ENCODE assay signal across 19 cellular contexts in the genomic region with DNA sequence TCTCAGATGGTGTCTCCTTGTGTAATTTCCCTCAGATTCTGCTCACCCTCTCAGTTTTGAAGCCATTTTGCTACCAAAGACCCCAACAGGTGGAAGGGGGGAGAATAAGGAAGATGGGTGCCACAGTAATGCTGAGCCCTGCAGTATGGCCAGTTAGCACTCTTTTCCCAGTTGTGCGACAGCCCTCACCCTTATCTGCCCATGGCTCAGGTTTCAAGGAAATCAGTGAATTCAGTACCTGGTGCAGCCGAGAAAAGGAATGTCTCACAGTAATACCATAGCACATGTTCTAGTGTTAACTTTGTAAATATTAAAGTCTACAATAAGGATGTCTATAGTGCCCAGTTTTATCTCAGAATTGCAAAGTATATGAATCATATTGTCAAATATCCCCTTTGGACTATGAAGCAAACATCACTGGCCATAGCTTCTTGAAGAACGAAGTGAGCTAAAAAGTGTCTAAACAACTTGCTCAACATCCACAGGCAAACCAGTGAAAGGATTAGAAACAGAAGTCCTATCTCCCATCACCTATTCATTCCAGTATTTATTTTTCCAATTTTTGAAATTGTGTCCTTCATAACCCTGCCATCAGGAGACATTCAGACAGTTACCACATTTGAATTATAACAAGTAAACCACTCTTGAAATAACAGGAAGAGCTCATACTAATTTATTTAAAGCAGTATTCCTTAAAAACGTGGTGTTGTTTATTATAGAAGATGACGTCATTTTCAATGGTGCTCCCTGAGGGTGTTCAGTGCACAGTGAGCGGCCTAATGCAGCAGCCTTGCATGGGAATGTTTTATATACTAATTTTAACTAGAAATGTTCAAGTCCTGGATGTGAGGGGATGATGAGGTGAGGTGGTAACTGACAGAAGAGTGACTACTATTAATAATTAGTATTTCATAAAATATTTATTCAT.
DNase-seq lines count a peak whose midpoint lies in the region; ATAC-seq and TF ChIP-seq lines count a peak whose summit lies in the region.
"Had no signal": no experiment of that assay in that cellular context is flagged by ENCODE, and none has a peak within 500 bp of the region (broad histone marks: within the 10 kb centered on the region; RNA-seq: fewer than 3 reads in every experiment).

No MANE protein-coding gene starts in this region.

- H3K36me3 ChIP-seq in mesenchymal stem cell (ENCODE audit: control insufficient read depth in 1 of 2, insufficient read depth in 2 of 2, low read depth in 1 of 2, low read length in 2 of 2) (no peaks in the 10 kb centered on the region), endodermal cell (ENCODE audit: control insufficient read depth, insufficient read depth, low read length) (no peaks in the 10 kb centered on the region)
- H3K36me3 ChIP-seq: BLaER1 had no signal

- H4K91ac ChIP-seq in mesenchymal stem cell (ENCODE audit: low read length), result no peak overlapping the region

- H3K23ac ChIP-seq in mesenchymal stem cell (ENCODE audit: low read length in 2 of 2), result no peak overlapping the region

- H3K4me3 Mint-ChIP-seq in endodermal cell, result no peak overlapping the region
- H3K4me3 Mint-ChIP-seq: CD4-positive, alpha-beta T cell had no signal

- H3K4me1 ChIP-seq in mesenchymal stem cell (ENCODE audit: control insufficient read depth, insufficient read depth, low read depth, low read length) (no peaks in the 10 kb centered on the region), endodermal cell (ENCODE audit: control insufficient read depth, insufficient read depth, low read length) (no peaks in the 10 kb centered on the region)
- H3K4me1 ChIP-seq: BLaER1 had no signal

- H3K4ac ChIP-seq in mesenchymal stem cell (ENCODE audit: low read depth in 1 of 2, low read length in 2 of 2), result no peak overlapping the region

- no peak overlapping the region for H3K27ac ChIP-seq in mesenchymal stem cell (ENCODE audit: low read length, poor library complexity, severe bottlenecking)
- H3K27ac ChIP-seq in endodermal cell (ENCODE audit: low read depth, low read length), result no peak overlapping the region
- H3K27ac ChIP-seq: BLaER1, GM23248 had no signal

- ATAC-seq in GM19397 (IDR thresholded peaks at IDR 0.05; ENCODE audit: unreplicated experiment), result no peak
- ATAC-seq: HCT116 had no signal

- H3K9me3 Mint-ChIP-seq in endodermal cell, result peaks cover 3% of the 10 kb centered on the region

- H3K4me1 Mint-ChIP-seq in endodermal cell, result peaks cover 9% of the 10 kb centered on the region

- no peak overlapping the region for H2BK15ac ChIP-seq in mesenchymal stem cell (ENCODE audit: low read depth, poor library complexity, severe bottlenecking)

- H3K27ac Mint-ChIP-seq in endodermal cell, result no peak overlapping the region
- H3K27ac Mint-ChIP-seq: CD4-positive, alpha-beta T cell had no signal

- TF ChIP-seq CTCF in endodermal cell (conservative IDR thresholded peaks at IDR 0.05), result no peak

- no peak overlapping the region for H4K8ac ChIP-seq in mesenchymal stem cell (ENCODE audit: low read length)

- H3K9me3 ChIP-seq in mesenchymal stem cell (ENCODE audit: control insufficient read depth, low read length) (peaks cover 26% of the 10 kb centered on the region), endodermal cell (ENCODE audit: control insufficient read depth, low read length) (no peaks in the 10 kb centered on the region)
- H3K9me3 ChIP-seq: BLaER1 had no signal

- no peaks in the 10 kb centered on the region for H3K36me3 Mint-ChIP-seq in endodermal cell (ENCODE audit: low read depth)

- H3K9ac ChIP-seq in mesenchymal stem cell (ENCODE audit: low read length) (no peak overlapping the region), endodermal cell (ENCODE audit: extremely low read depth, low read length, poor library complexity, severe bottlenecking) (no peak overlapping the region)
- H3K9ac ChIP-seq: BLaER1, GM23248 had no signal

- H2BK120ac ChIP-seq in mesenchymal stem cell (ENCODE audit: low read depth, low read length), result no peak overlapping the region

- H2BK12ac ChIP-seq in mesenchymal stem cell (ENCODE audit: low read length in 2 of 2), result no peak overlapping the region

- H3K79me1 ChIP-seq in mesenchymal stem cell (replicated peaks; ENCODE audit: low read length, poor library complexity, severe bottlenecking), result no peaks in the 10 kb centered on the region

- WGBS in mesenchymal stem cell, result 70% methylated on average over 5 of the region's 6 CpGs
- 77 to 92% methylated on average over 4 to 6 of the region's 6 CpGs for WGBS in endodermal cell (ENCODE audit: insufficient coverage in 1 of 2, insufficient read length in 1 of 2), 2 experiments

- H2AK5ac ChIP-seq in mesenchymal stem cell (ENCODE audit: low read length, severe bottlenecking), result no peak overlapping the region

- peak overlapping the region; percentile 14 for H2AFZ ChIP-seq in mesenchymal stem cell (ENCODE audit: low read depth, low read length)
- H2AFZ ChIP-seq: GM23248 had no signal

- peak; percentile 10 for DNase-seq in EL
- peak; percentile 78 for DNase-seq in NCI-H226
- DNase-seq in mesenchymal stem cell, result no peak
- no peak for DNase-seq in endodermal cell
- no peak for DNase-seq in NK-92 (lab: John Stamatoyannopoulos, UW; ENCODE audit: unreplicated experiment)
- no peak for DNase-seq in AG20443 (ENCODE audit: low spot score)
- DNase-seq: CD4-positive, alpha-beta T cell; COR-L47; GM23248; IMR-90; NCI-H1105 treated with DMSO at 0.1 percent for 48 hours; NCI-H2081; NCI-H2171; NCI-H524 treated with DMSO at 0.1 percent for 48 hours; OCI-M1; Right ventricle myocardium superior had no signal

- H3K4me3 ChIP-seq in mesenchymal stem cell (ENCODE audit: insufficient read depth in 1 of 2, low read depth in 1 of 2, low read length in 2 of 2) (no peak overlapping the region), endodermal cell (ENCODE audit: low read length) (no peak overlapping the region)
- H3K4me3 ChIP-seq: BLaER1, GM23248 had no signal

- no peak overlapping the region for H3K4me2 ChIP-seq in mesenchymal stem cell (ENCODE audit: low read length, poor library complexity, severe bottlenecking)
- H3K4me2 ChIP-seq: BLaER1 had no signal

- H3K27me3 Mint-ChIP-seq in endodermal cell (ENCODE audit: insufficient read depth), result no peaks in the 10 kb centered on the region
- H3K27me3 Mint-ChIP-seq: CD4-positive, alpha-beta T cell had no signal

- no peak overlapping the region for H3K14ac ChIP-seq in mesenchymal stem cell (ENCODE audit: low read length in 2 of 2)

- H2BK5ac ChIP-seq in mesenchymal stem cell (ENCODE audit: low read depth, low read length, poor library complexity, severe bottlenecking), result no peak overlapping the region

- H3K18ac ChIP-seq in mesenchymal stem cell (ENCODE audit: low read depth in 1 of 2, low read length in 2 of 2), result no peak overlapping the region

- H3K27me3 ChIP-seq in mesenchymal stem cell (ENCODE audit: control insufficient read depth in 1 of 2, insufficient read depth in 1 of 2, low read length in 2 of 2) (no peaks in the 10 kb centered on the region), endodermal cell (ENCODE audit: control insufficient read depth, insufficient read depth, low read length, poor library complexity, severe bottlenecking) (no peaks in the 10 kb centered on the region)
- H3K27me3 ChIP-seq: BLaER1 had no signal

Comparison
In these comparisons a context has a peak if more than half of its experiments do, and no peak if none do; other contexts are left out.
1. DNase-seq: peak in EL (single experiment) and NCI-H226 (single experiment); none in mesenchymal stem cell (single experiment), endodermal cell (single experiment), NK-92 (single experiment) and AG20443 (single experiment).